Comparison of ENCODE assay signal across 1 cellular context in genomic region chr12:49365542-49365941, GRCh38.
A peak's percentile ranks its signal among the peaks of the same experiment; 100 is the strongest.
TF ChIP-seq lines count a peak whose summit lies in the region.

No MANE protein-coding gene starts in this region.

TF ChIP-seq in K562, 482 proteins besides CTCF, POLR2A, EP300 and RAD21 (continues in another document):
- TF ChIP-seq MITF (IDR thresholded peaks at IDR 0.05) (peak; percentile 60), ZBTB8A (IDR thresholded peaks at IDR 0.05; ENCODE audit: partially characterized antibody) (no peak), HDAC2 (IDR thresholded peaks at IDR 0.05) (peak; percentile 55; the same call in 1 of the 2 replicates), ZNF316 (IDR thresholded peaks at IDR 0.05) (no peak), WHSC1 (IDR thresholded peaks at IDR 0.05; ENCODE audit: low read length) (no peak), CHCHD3 (CRISPR knock-in tag; IDR thresholded peaks at IDR 0.05) (no peak), JUN (IDR thresholded peaks at IDR 0.05; ENCODE audit: borderline replicate concordance, low read depth, low read length) (0 out of 2 replicates have a peak, but pooled peaks have one; percentile 52), JUN (CRISPR knock-in tag; IDR thresholded peaks at IDR 0.05; ENCODE audit: borderline replicate concordance) (no peak), PHF20 (IDR thresholded peaks at IDR 0.05; ENCODE audit: partially characterized antibody) (no peak), ZBTB7A (IDR thresholded peaks at IDR 0.05; ENCODE audit: borderline replicate concordance, control insufficient read depth, low read depth, low read length) (no peak), DMBX1 (CRISPR knock-in tag; IDR thresholded peaks at IDR 0.05; ENCODE audit: borderline replicate concordance) (no peak), NR2C1 (IDR thresholded peaks at IDR 0.05) (no peak), NR2C1 (tag; IDR thresholded peaks at IDR 0.05) (no peak), PML (IDR thresholded peaks at IDR 0.05; ENCODE audit: low read length) (0 out of 2 replicates have a peak, but pooled peaks have one; percentile 34), ZNF696 (CRISPR knock-in tag; conservative IDR thresholded peaks at IDR 0.05) (no peak), TFAP4 (CRISPR knock-in tag; IDR thresholded peaks at IDR 0.05; ENCODE audit: borderline replicate concordance) (peak; percentile 35; the same call in 1 of the 2 replicates), NCOA6 (IDR thresholded peaks at IDR 0.05) (no peak), CREB1 (IDR thresholded peaks at IDR 0.05) (no peak), CREB1 (CRISPR knock-in tag; IDR thresholded peaks at IDR 0.05) (no peak), BCL6 (CRISPR knock-in tag; IDR thresholded peaks at IDR 0.05) (no peak), ZNF695 (CRISPR knock-in tag; IDR thresholded peaks at IDR 0.05) (no peak), ZSCAN29 (IDR thresholded peaks at IDR 0.05) (no peak), SMARCA5 (IDR thresholded peaks at IDR 0.05) (no peak), CTCFL (IDR thresholded peaks at IDR 0.05; ENCODE audit: borderline replicate concordance, insufficient read depth, low read depth, low read length, poor library complexity, severe bottlenecking) (no peak), TCF3 (CRISPR knock-in tag; IDR thresholded peaks at IDR 0.05) (peak; percentile 56), E4F1 (CRISPR knock-in tag; IDR thresholded peaks at IDR 0.05; ENCODE audit: borderline replicate concordance) (no peak), ARID1B (IDR thresholded peaks at IDR 0.05) (peak; percentile 73), HMBOX1 (IDR thresholded peaks at IDR 0.05) (peak; percentile 90), SIRT6 (IDR thresholded peaks at IDR 0.05; ENCODE audit: low read depth, low read length) (no peak), SMARCE1 (IDR thresholded peaks at IDR 0.05) (peak; percentile 78; the same call in 1 of the 2 replicates), HDAC1 (IDR thresholded peaks at IDR 0.05) (peak in 1 of 2 experiments; percentile 49; a peak in 1 of 4 replicates), ZC3H4 (CRISPR knock-in tag; IDR thresholded peaks at IDR 0.05; ENCODE audit: borderline replicate concordance) (no peak; the same call in 1 of the 2 replicates), CTBP1 (IDR thresholded peaks at IDR 0.05; ENCODE audit: borderline replicate concordance) (peak; percentile 39; the same call in 1 of the 2 replicates), TEAD4 (IDR thresholded peaks at IDR 0.05; ENCODE audit: low read length) (peak; percentile 77), TEAD4 (CRISPR knock-in tag; IDR thresholded peaks at IDR 0.05; ENCODE audit: borderline replicate concordance) (no peak), RBM14 (IDR thresholded peaks at IDR 0.05; ENCODE audit: borderline replicate concordance, insufficient read depth, low read depth, low read length) (no peak), KLF13 (tag; IDR thresholded peaks at IDR 0.05; ENCODE audit: borderline replicate concordance, low read depth) (no peak), ZNF311 (CRISPR knock-in tag; IDR thresholded peaks at IDR 0.05) (no peak), MCM3 (IDR thresholded peaks at IDR 0.05) (no peak), ZNF212 (CRISPR knock-in tag; IDR thresholded peaks at IDR 0.05) (no peak), NFE2L1 (tag; IDR thresholded peaks at IDR 0.05; ENCODE audit: borderline replicate concordance, low read depth) (no peak), ARNT (IDR thresholded peaks at IDR 0.05) (no peak), PBX2 (CRISPR knock-in tag; IDR thresholded peaks at IDR 0.05; ENCODE audit: low read depth) (no peak), PBX2 (tag; conservative IDR thresholded peaks at IDR 0.05; ENCODE audit: low read depth) (peak; percentile 52; the same call in 1 of the 2 replicates), ETS2 (tag; IDR thresholded peaks at IDR 0.05; ENCODE audit: borderline replicate concordance, poor library complexity, severe bottlenecking) (no peak)
